In genomic region chr14:20487402-20487742, GRCh38 we compare ENCODE assay signal across 15 cellular contexts. TPM values are rescaled to one million over a fixed set of nuclear protein-coding genes. Genes with fewer than 3 reads are reported as not detected.
DNase-seq lines count a peak whose midpoint lies in the region; ATAC-seq and TF ChIP-seq lines count a peak whose summit lies in the region.
"Had no signal": no experiment of that assay in that cellular context is flagged by ENCODE, and none has a peak within 500 bp of the region (broad histone marks: within the 10 kb centered on the region; RNA-seq: fewer than 3 reads in every experiment).

No MANE protein-coding gene starts in this region.

- no peaks in the 10 kb centered on the region for H3K9me3 ChIP-seq in CD8-positive, alpha-beta memory T cell (ENCODE audit: low read length)
- H3K9me3 ChIP-seq in HCT116 (ENCODE audit: control insufficient read depth in 1 of 2, insufficient read depth in 1 of 2, low read depth in 1 of 2, low read length in 2 of 2) (no peaks in the 10 kb centered on the region), breast epithelium (no peaks in the 10 kb centered on the region)

- H2AFZ ChIP-seq in HCT116 (ENCODE audit: low read depth, low read length, poor library complexity, severe bottlenecking), result no peak overlapping the region

- H3K27me3 ChIP-seq in CD8-positive, alpha-beta memory T cell (ENCODE audit: insufficient read depth, low read length, poor library complexity, severe bottlenecking), result no peaks in the 10 kb centered on the region
- no peaks in the 10 kb centered on the region for H3K27me3 ChIP-seq in HCT116 (ENCODE audit: insufficient read depth, low read length)
- no peaks in the 10 kb centered on the region for H3K27me3 ChIP-seq in breast epithelium

- H3K4me1 ChIP-seq in CD8-positive, alpha-beta memory T cell (ENCODE audit: insufficient read depth, low read length), result peaks cover 62% of the 10 kb centered on the region
- peaks cover 7 to 25% of the 10 kb centered on the region in 2 experiments; a peak in 3 of 4 replicates for H3K4me1 ChIP-seq in HCT116 (ENCODE audit: control insufficient read depth in 1 of 2, insufficient read depth in 2 of 2, low read length in 2 of 2)
- no peaks in the 10 kb centered on the region for H3K4me1 ChIP-seq in breast epithelium

- H3K4me3 Mint-ChIP-seq in CD8-positive, alpha-beta memory T cell, result peak overlapping the region in 6 of 7 donors; percentile 45 to 80 (median 54)
- H3K4me3 Mint-ChIP-seq in activated CD4-positive, alpha-beta memory T cell treated with anti-CD3 and anti-CD28 coated beads, Interleukin-2, amount 10 ng/mL, durations not matched to agents 7 days and 5 days, result no peak overlapping the region
- peak overlapping the region; percentile 19 for H3K4me3 Mint-ChIP-seq in natural killer cell

- no peaks in the 10 kb centered on the region for H3K36me3 ChIP-seq in CD8-positive, alpha-beta memory T cell (ENCODE audit: insufficient read depth, low read length)
- H3K36me3 ChIP-seq in HCT116 (ENCODE audit: control insufficient read depth in 1 of 2, insufficient read depth in 2 of 2, low read length in 2 of 2) (no peaks in the 10 kb centered on the region), breast epithelium (no peaks in the 10 kb centered on the region)

- peak; percentile 54; the same call in 1 of the 2 replicates for ATAC-seq in HCT116
- no peak for ATAC-seq in natural killer cell
- ATAC-seq in GM18868 (IDR thresholded peaks at IDR 0.05; ENCODE audit: unreplicated experiment), result no peak

- no peaks in the 10 kb centered on the region for H3K9me2 ChIP-seq in HCT116 (ENCODE audit: insufficient read depth)

- intact Hi-C loops in HCT116 (cut with micrococcal nuclease), result loop anchor here (1.0 kb wide), 1 partner anchor 119 kb away; no protein-coding TSS in a partner anchor
- intact Hi-C loops in natural killer cell (cut with micrococcal nuclease), result no loop called here
- intact Hi-C loops in breast epithelium (cut with DNase I; ENCODE audit: low total_unique reads), result no loop called here

- peak; percentile 44; the same call in 1 of the 2 replicates for TF ChIP-seq RAD21 in HCT116 (IDR thresholded peaks at IDR 0.05; ENCODE audit: low read depth)

- no peak overlapping the region for H3K4me3 ChIP-seq in CD8-positive, alpha-beta memory T cell (ENCODE audit: low read length)
- H3K4me3 ChIP-seq in HCT116 (replicated peaks in 1 of 2; ENCODE audit: low read depth in 1 of 2, low read length in 2 of 2), result no peak overlapping the region
- H3K4me3 ChIP-seq in breast epithelium, result no peak overlapping the region
- H3K4me3 ChIP-seq: coronary artery had no signal

- H3K9ac ChIP-seq in HCT116 (ENCODE audit: low read length), result no peak overlapping the region

- peaks cover 67 to 90% (median 85%) of the 10 kb centered on the region in 3 donors for H3K4me1 Mint-ChIP-seq in CD8-positive, alpha-beta memory T cell
- peaks cover 57% of the 10 kb centered on the region for H3K4me1 Mint-ChIP-seq in activated CD4-positive, alpha-beta memory T cell treated with anti-CD3 and anti-CD28 coated beads, Interleukin-2, amount 10 ng/mL, durations not matched to agents 7 days and 5 days
- H3K4me1 Mint-ChIP-seq in natural killer cell, result peaks cover 38 to 40% of the 10 kb centered on the region in 2 donors

- POLR2A ChIA-PET in CD8-positive, alpha-beta memory T cell (lab: Charles Lee), result interaction anchor here (0.7 kb wide), 1 partner anchor 44 kb away, joined by 11 read pairs; no protein-coding TSS in a partner anchor
- POLR2A ChIA-PET in HCT116 (lab: Charles Lee), result interaction anchor here (0.9 to 1.7 kb wide), 4 partner anchors 14 to 144 kb away, joined by 3 to 10 read pairs (median 3); partner anchors contain the start of gene PARP2
- POLR2A ChIA-PET in activated CD4-positive, alpha-beta memory T cell treated with anti-CD3 and anti-CD28 coated beads, Interleukin-2, amount 10 ng/mL, durations not matched to agents 7 days and 5 days (lab: Charles Lee), result interaction anchor here (1.0 to 5.8 kb wide), 8 partner anchors 9 to 144 kb away, joined by 3 to 66 read pairs (median 17); partner anchors contain the start of genes PARP2, PIP4P1 and PNP

- in situ Hi-C loops in G401 (cut with HindIII; ENCODE audit: low sequenced_read_pairs), result no loop called here

- no peak overlapping the region for H3K27ac ChIP-seq in CD8-positive, alpha-beta memory T cell (ENCODE audit: low read depth, low read length)
- H3K27ac ChIP-seq in HCT116 (ENCODE audit: low read depth, low read length) (no peak overlapping the region), breast epithelium (no peak overlapping the region)
- H3K27ac ChIP-seq: coronary artery had no signal

- H4K20me1 ChIP-seq in HCT116 (ENCODE audit: insufficient read depth), result no peaks in the 10 kb centered on the region

- H3K27ac Mint-ChIP-seq in CD8-positive, alpha-beta memory T cell, result peak overlapping the region; percentile 12 to 90 (median 75)
- peak overlapping the region; percentile 24 for H3K27ac Mint-ChIP-seq in activated CD4-positive, alpha-beta memory T cell treated with anti-CD3 and anti-CD28 coated beads, Interleukin-2, amount 10 ng/mL, durations not matched to agents 7 days and 5 days
- H3K27ac Mint-ChIP-seq in natural killer cell, result peak overlapping the region; percentile 62 to 76

- no peaks in the 10 kb centered on the region for H3K27me3 Mint-ChIP-seq in CD8-positive, alpha-beta memory T cell
- no peaks in the 10 kb centered on the region for H3K27me3 Mint-ChIP-seq in activated CD4-positive, alpha-beta memory T cell treated with anti-CD3 and anti-CD28 coated beads, Interleukin-2, amount 10 ng/mL, durations not matched to agents 7 days and 5 days
- no peaks in the 10 kb centered on the region for H3K27me3 Mint-ChIP-seq in natural killer cell (ENCODE audit: low read depth in 2 of 2)

- CTCF ChIA-PET in CD8-positive, alpha-beta memory T cell (lab: Charles Lee), result interaction anchor here (0.8 to 1.8 kb wide), 6 partner anchors 9 to 484 kb away, joined by 3 to 5 read pairs (median 4); partner anchors contain the start of genes APEX1 and PARP2
- CTCF ChIA-PET in HCT116 (lab: Charles Lee), result interaction anchor here (1.0 to 1.8 kb wide), 7 partner anchors 11 to 121 kb away, joined by 3 to 7 read pairs (median 4); partner anchors contain the start of genes APEX1, PIP4P1 and TEP1
- CTCF ChIA-PET in activated CD4-positive, alpha-beta memory T cell treated with anti-CD3 and anti-CD28 coated beads, Interleukin-2, amount 10 ng/mL, durations not matched to agents 7 days and 5 days (lab: Charles Lee), result interaction anchor here (0.6 to 2.9 kb wide), 8 partner anchors 11 to 459 kb away, joined by 3 to 13 read pairs (median 3); partner anchors contain the start of genes APEX1, OSGEP, PARP2 and PNP

- H3K4me2 ChIP-seq in HCT116 (ENCODE audit: low read length), result no peak overlapping the region

- DNase-seq in CD8-positive, alpha-beta memory T cell, result no peak
- DNase-seq in HCT116 (ENCODE audit: low read depth, low spot score), result no peak
- DNase-seq in activated CD4-positive, alpha-beta memory T cell treated with anti-CD3 and anti-CD28 coated beads, Interleukin-2, amount 10 ng/mL, durations not matched to agents 7 days and 5 days, result no peak
- no peak for DNase-seq in natural killer cell
- no peak for DNase-seq in breast epithelium (ENCODE audit: low spot score in 2 of 2)
- no peak for DNase-seq in G401 (ENCODE audit: low spot score)
- DNase-seq: activated gamma-delta T cell, mammary epithelial cell, NCI-H1092 treated with DMSO at 0.1 percent for 48 hours, retina had no signal

- peak; percentile 22 to 42 (median 36); a peak in 4 of 6 replicates for TF ChIP-seq CTCF in HCT116 (IDR thresholded peaks at IDR 0.05 in 2 of 3, conservative IDR thresholded peaks at IDR 0.05 in 1 of 3; ENCODE audit: borderline replicate concordance in 1 of 3, insufficient read depth in 1 of 3, low read depth in 2 of 3, low read length in 2 of 3)
- no peak for TF ChIP-seq CTCF in natural killer cell (IDR thresholded peaks at IDR 0.05)
- no peak for TF ChIP-seq CTCF in breast epithelium (IDR thresholded peaks at IDR 0.05)

- RAD21 ChIA-PET in HCT116 (lab: Charles Lee; ENCODE audit: low non-redundant PET in 1 of 2, low total read pairs in 2 of 2, uncharacterized antibody in 2 of 2, unreplicated experiment in 2 of 2), result no interaction called here

- no peaks in the 10 kb centered on the region for H3K36me3 Mint-ChIP-seq in CD8-positive, alpha-beta memory T cell
- H3K36me3 Mint-ChIP-seq in activated CD4-positive, alpha-beta memory T cell treated with anti-CD3 and anti-CD28 coated beads, Interleukin-2, amount 10 ng/mL, durations not matched to agents 7 days and 5 days (ENCODE audit: low read depth), result no peaks in the 10 kb centered on the region
- H3K36me3 Mint-ChIP-seq in natural killer cell, result no peaks in the 10 kb centered on the region
- H3K36me3 Mint-ChIP-seq: IgD-negative memory B cell had no signal

- TF ChIP-seq POLR2A in HCT116 (IDR thresholded peaks at IDR 0.05; ENCODE audit: borderline replicate concordance, extremely low read depth, insufficient read depth, insufficient read length) (no peak), breast epithelium (IDR thresholded peaks at IDR 0.05) (no peak)

- H3K9me3 Mint-ChIP-seq in CD8-positive, alpha-beta memory T cell, result no peaks in the 10 kb centered on the region
- no peaks in the 10 kb centered on the region for H3K9me3 Mint-ChIP-seq in activated CD4-positive, alpha-beta memory T cell treated with anti-CD3 and anti-CD28 coated beads, Interleukin-2, amount 10 ng/mL, durations not matched to agents 7 days and 5 days
- no peaks in the 10 kb centered on the region for H3K9me3 Mint-ChIP-seq in natural killer cell
- H3K9me3 Mint-ChIP-seq: IgD-negative memory B cell had no signal

- BruUV-seq in HCT116 (replicated peaks; lab: Mats Ljungman, UMichigan), result no TSS peak

- H3K79me2 ChIP-seq in HCT116 (ENCODE audit: insufficient read depth, low read length), result no peaks in the 10 kb centered on the region

RNA-seq across cellular contexts. Expression of gene RNASE10, which starts 18.0 kb away (rescaled TPM):
- total RNA-seq in CD8-positive, alpha-beta memory T cell, result under 1 TPM in 1 of 2 experiments, not detected in 1; 0.31 TPM
- not detected for polyA plus RNA-seq in CD8-positive, alpha-beta memory T cell
- total RNA-seq in HCT116 (2021; ENCODE audit: unreplicated experiment) (0.39 TPM), natural killer cell (1 to 10 TPM in 1 of 3 donors, under 1 TPM in 1, not detected in 1; 0.96 to 1.1 TPM), breast epithelium (not detected)
- 0.17 and 0.27 TPM in 2 replicates for polyA plus RNA-seq in HCT116 (2012)
- under 1 TPM in 1 of 2 experiments, not detected in 1; 0.50 TPM for total RNA-seq in activated CD4-positive, alpha-beta memory T cell treated with anti-CD3 and anti-CD28 coated beads, Interleukin-2, amount 10 ng/mL, durations not matched to agents 7 days and 5 days
- not detected in 2 replicates for total RNA-seq in G401 (2014; rRNA removed; shearing (Covaris generic))
- total RNA-seq: temporal lobe had no signal
- polyA plus RNA-seq: mammary epithelial cell, neural cell had no signal

RNA-seq across cellular contexts. Expression of gene PNP, which starts 18.2 kb away (rescaled TPM):
- total RNA-seq in CD8-positive, alpha-beta memory T cell, result 100 to 1,000 TPM; 181 to 188 TPM
- 84.0 TPM for polyA plus RNA-seq in CD8-positive, alpha-beta memory T cell
- total RNA-seq in HCT116 (2021; ENCODE audit: unreplicated experiment) (63.0 TPM), natural killer cell (10 to 100 TPM; 49.5 to 76.8 (median 51.8) TPM), breast epithelium (10 to 100 TPM; 26.4 to 60.0 (median 38.8) TPM)
- 80.9 and 86.7 TPM in 2 replicates for polyA plus RNA-seq in HCT116 (2012)
- total RNA-seq in activated CD4-positive, alpha-beta memory T cell treated with anti-CD3 and anti-CD28 coated beads, Interleukin-2, amount 10 ng/mL, durations not matched to agents 7 days and 5 days, result 100 to 1,000 TPM; 207 to 210 TPM
- 131 and 135 TPM in 2 replicates for total RNA-seq in G401 (2014; rRNA removed; shearing (Covaris generic))

RNA-seq across cellular contexts. Expression of gene PIP4P1, which starts 26.1 kb away (rescaled TPM):
- 10 to 100 TPM; 29.5 to 33.5 TPM for total RNA-seq in CD8-positive, alpha-beta memory T cell
- polyA plus RNA-seq in CD8-positive, alpha-beta memory T cell, result 36.4 TPM
- total RNA-seq in HCT116 (2021; ENCODE audit: unreplicated experiment) (35.4 TPM), natural killer cell (10 to 100 TPM; 61.5 to 68.2 (median 63.3) TPM), breast epithelium (10 to 100 TPM; 23.6 to 34.1 (median 29.9) TPM)
- 34.6 and 39.5 TPM in 2 replicates for polyA plus RNA-seq in HCT116 (2012)
- total RNA-seq in activated CD4-positive, alpha-beta memory T cell treated with anti-CD3 and anti-CD28 coated beads, Interleukin-2, amount 10 ng/mL, durations not matched to agents 7 days and 5 days, result 10 to 100 TPM; 39.5 to 42.9 TPM
- total RNA-seq in G401 (2014; rRNA removed; shearing (Covaris generic)), result 37.8 and 40.4 TPM in 2 replicates

RNA-seq across cellular contexts. Expression of gene APEX1, which starts 32.3 kb away (rescaled TPM):
- total RNA-seq in CD8-positive, alpha-beta memory T cell, result 100 to 1,000 TPM; 242 to 248 TPM
- 117 TPM for polyA plus RNA-seq in CD8-positive, alpha-beta memory T cell
- total RNA-seq in HCT116 (2021; ENCODE audit: unreplicated experiment) (235 TPM), natural killer cell (10 to 100 TPM; 66.0 to 77.6 (median 74.9) TPM), breast epithelium (100 to 1,000 TPM; 129 to 165 (median 150) TPM)
- polyA plus RNA-seq in HCT116 (2012), result 156 and 191 TPM in 2 replicates
- 100 to 1,000 TPM in 1 of 2 experiments, 10 to 100 TPM in 1; 91.9 to 103 TPM for total RNA-seq in activated CD4-positive, alpha-beta memory T cell treated with anti-CD3 and anti-CD28 coated beads, Interleukin-2, amount 10 ng/mL, durations not matched to agents 7 days and 5 days
- 234 and 289 TPM in 2 replicates for total RNA-seq in G401 (2014; rRNA removed; shearing (Covaris generic))

RNA-seq across cellular contexts. Expression of gene OSGEP, which starts 32.8 kb away (rescaled TPM):
- 10 to 100 TPM; 58.0 to 58.1 TPM for total RNA-seq in CD8-positive, alpha-beta memory T cell
- 48.9 TPM for polyA plus RNA-seq in CD8-positive, alpha-beta memory T cell
- total RNA-seq in HCT116 (2021; ENCODE audit: unreplicated experiment) (21.8 TPM), natural killer cell (10 to 100 TPM; 60.1 to 65.4 (median 63.3) TPM), breast epithelium (10 to 100 TPM; 38.1 to 66.9 (median 57.5) TPM)
- polyA plus RNA-seq in HCT116 (2012), result 15.0 and 18.1 TPM in 2 replicates
- total RNA-seq in activated CD4-positive, alpha-beta memory T cell treated with anti-CD3 and anti-CD28 coated beads, Interleukin-2, amount 10 ng/mL, durations not matched to agents 7 days and 5 days, result 10 to 100 TPM; 35.8 to 40.3 TPM
- total RNA-seq in G401 (2014; rRNA removed; shearing (Covaris generic)), result 46.3 and 60.7 TPM in 2 replicates

Comparison
In these comparisons a context has a peak if more than half of its experiments do, and no peak if none do; other contexts are left out.
1. H3K27ac Mint-ChIP-seq: peak in every context shown above with its lines; median percentile 75 in CD8-positive, alpha-beta memory T cell; 69 in natural killer cell; 24 in activated CD4-positive, alpha-beta memory T cell treated with anti-CD3 and anti-CD28 coated beads, Interleukin-2, amount 10 ng/mL, durations not matched to agents 7 days and 5 days.
2. CTCF ChIP-seq: peak in HCT116 (3 of 3); none in natural killer cell (single experiment) and breast epithelium (0 of 3).